In the genomic region with DNA sequence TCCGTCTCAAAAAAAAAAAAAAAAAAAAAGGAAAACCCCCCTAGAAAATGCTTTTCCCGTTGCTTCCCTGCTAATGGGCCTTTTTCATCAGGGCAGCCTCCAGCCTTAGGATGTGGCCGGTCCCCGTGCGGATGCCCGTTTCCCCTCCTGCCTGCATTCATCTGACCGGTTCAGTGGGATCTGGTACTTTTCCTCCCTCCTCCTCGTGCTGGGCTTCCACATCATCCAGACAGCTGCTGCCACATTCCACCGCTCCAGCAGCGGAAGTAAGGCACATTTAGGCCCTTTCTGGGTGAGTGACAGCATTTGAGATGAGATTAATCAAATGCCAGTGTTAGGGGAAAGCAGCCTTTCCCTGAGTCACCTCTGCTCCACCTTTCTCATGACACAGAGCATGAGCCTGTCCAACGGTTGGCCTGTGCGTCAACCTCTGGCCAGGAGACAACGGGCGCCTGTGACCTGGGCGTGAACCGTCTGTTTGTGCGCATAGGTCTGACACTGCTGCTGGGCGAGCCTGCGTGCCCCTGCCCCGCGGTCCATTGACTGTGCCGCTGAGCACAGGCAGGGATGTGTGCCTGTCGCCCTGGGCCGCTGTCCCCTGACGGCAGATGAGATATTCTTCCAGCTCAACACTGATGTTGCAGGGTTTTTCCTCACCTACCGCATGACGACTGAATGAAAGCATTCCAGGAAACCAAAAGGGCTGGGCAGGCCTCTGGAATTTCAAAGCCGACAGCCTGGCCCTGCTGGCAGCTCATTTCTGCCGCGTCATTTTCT, we compare ENCODE assay signal across 8 cellular contexts.
A peak's percentile ranks its signal among the peaks of the same experiment; 100 is the strongest.
DNase-seq lines count a peak whose midpoint lies in the region; ATAC-seq lines count a peak whose summit lies in the region.

No MANE protein-coding gene starts in this region.

- no peaks in the 10 kb centered on the region for H3K36me3 ChIP-seq in MG63

- no peaks in the 10 kb centered on the region for H3K9me3 ChIP-seq in MG63

- DNase-seq in COLO829 (ENCODE audit: low spot score): peak; percentile 47
- DNase-seq in MG63: peak; percentile 96
- peak; percentile 97 for DNase-seq in amniotic epithelial cell (ENCODE audit: low read depth)
- peak; percentile 84 for DNase-seq in left ventricle myocardium superior
- peak; percentile 79 for DNase-seq in sciatic nerve (ENCODE audit: low spot score)
- no peak for DNase-seq in NCI-H1930 (lab: John Stamatoyannopoulos, UW)
- DNase-seq in NOMO-1 treated with DMSO at 0.1 percent for 48 hours (lab: John Stamatoyannopoulos, UW; ENCODE audit: unreplicated experiment): no peak
- DNase-seq in OCI-M2 (lab: John Stamatoyannopoulos, UW; ENCODE audit: unreplicated experiment): no peak

- no peaks in the 10 kb centered on the region for H3K27me3 ChIP-seq in MG63

- intact Hi-C loops in left ventricle myocardium superior (cut with micrococcal nuclease): no loop called here
- intact Hi-C loops in sciatic nerve (cut with DNase I): no loop called here

- H3K4me3 ChIP-seq in MG63: peak overlapping the region; percentile 26

- ATAC-seq in left ventricle myocardium superior (peak; percentile 82), sciatic nerve (peak; percentile 74)

Comparison
In these comparisons a context has a peak if more than half of its experiments do, and no peak if none do; other contexts are left out.
1. DNase-seq: peak in COLO829 (single experiment), MG63 (single experiment), amniotic epithelial cell (single experiment), left ventricle myocardium superior (single experiment) and sciatic nerve (single experiment); none in NCI-H1930 (0 of 2), NOMO-1 treated with DMSO at 0.1 percent for 48 hours (single experiment) and OCI-M2 (single experiment).